Comparison of ENCODE assay signal across 1 cellular context in genomic region chr6:43277643-43278523, GRCh38.
A peak's percentile ranks its signal among the peaks of the same experiment; 100 is the strongest.
TF ChIP-seq lines count a peak whose summit lies in the region.

No MANE protein-coding gene starts in this region.

TF ChIP-seq in HepG2, 621 proteins besides CTCF, POLR2A, EP300 and RAD21 (continued from another document and continues in another):
- TF ChIP-seq, protein P1, sequence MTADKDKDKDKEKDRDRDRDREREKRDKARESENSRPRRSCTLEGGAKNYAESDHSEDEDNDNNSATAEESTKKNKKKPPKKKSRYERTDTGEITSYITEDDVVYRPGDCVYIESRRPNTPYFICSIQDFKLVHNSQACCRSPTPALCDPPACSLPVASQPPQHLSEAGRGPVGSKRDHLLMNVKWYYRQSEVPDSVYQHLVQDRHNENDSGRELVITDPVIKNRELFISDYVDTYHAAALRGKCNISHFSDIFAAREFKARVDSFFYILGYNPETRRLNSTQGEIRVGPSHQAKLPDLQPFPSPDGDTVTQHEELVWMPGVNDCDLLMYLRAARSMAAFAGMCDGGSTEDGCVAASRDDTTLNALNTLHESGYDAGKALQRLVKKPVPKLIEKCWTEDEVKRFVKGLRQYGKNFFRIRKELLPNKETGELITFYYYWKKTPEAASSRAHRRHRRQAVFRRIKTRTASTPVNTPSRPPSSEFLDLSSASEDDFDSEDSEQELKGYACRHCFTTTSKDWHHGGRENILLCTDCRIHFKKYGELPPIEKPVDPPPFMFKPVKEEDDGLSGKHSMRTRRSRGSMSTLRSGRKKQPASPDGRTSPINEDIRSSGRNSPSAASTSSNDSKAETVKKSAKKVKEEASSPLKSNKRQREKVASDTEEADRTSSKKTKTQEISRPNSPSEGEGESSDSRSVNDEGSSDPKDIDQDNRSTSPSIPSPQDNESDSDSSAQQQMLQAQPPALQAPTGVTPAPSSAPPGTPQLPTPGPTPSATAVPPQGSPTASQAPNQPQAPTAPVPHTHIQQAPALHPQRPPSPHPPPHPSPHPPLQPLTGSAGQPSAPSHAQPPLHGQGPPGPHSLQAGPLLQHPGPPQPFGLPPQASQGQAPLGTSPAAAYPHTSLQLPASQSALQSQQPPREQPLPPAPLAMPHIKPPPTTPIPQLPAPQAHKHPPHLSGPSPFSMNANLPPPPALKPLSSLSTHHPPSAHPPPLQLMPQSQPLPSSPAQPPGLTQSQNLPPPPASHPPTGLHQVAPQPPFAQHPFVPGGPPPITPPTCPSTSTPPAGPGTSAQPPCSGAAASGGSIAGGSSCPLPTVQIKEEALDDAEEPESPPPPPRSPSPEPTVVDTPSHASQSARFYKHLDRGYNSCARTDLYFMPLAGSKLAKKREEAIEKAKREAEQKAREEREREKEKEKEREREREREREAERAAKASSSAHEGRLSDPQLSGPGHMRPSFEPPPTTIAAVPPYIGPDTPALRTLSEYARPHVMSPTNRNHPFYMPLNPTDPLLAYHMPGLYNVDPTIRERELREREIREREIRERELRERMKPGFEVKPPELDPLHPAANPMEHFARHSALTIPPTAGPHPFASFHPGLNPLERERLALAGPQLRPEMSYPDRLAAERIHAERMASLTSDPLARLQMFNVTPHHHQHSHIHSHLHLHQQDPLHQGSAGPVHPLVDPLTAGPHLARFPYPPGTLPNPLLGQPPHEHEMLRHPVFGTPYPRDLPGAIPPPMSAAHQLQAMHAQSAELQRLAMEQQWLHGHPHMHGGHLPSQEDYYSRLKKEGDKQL (CRISPR knock-in tag; IDR thresholded peaks at IDR 0.05; ENCODE audit: low read depth), result 0 out of 2 replicates have a peak, but pooled peaks have one; percentile 35
- peak; percentile 62 for TF ChIP-seq ZFP36L1 (CRISPR knock-in tag; IDR thresholded peaks at IDR 0.05)
- TF ChIP-seq ZNF263 (CRISPR knock-in tag; IDR thresholded peaks at IDR 0.05), result peak; percentile 66
- TF ChIP-seq, protein P2, sequence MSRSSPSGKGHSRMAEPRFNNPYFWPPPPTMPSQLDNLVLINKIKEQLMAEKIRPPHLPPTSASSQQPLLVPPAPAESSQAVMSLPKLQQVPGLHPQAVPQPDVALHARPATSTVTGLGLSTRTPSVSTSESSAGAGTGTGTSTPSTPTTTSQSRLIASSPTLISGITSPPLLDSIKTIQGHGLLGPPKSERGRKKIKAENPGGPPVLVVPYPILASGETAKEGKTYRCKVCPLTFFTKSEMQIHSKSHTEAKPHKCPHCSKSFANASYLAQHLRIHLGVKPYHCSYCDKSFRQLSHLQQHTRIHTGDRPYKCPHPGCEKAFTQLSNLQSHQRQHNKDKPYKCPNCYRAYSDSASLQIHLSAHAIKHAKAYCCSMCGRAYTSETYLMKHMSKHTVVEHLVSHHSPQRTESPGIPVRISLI (CRISPR knock-in tag; IDR thresholded peaks at IDR 0.05; ENCODE audit: borderline replicate concordance), result 0 out of 2 replicates have a peak, but pooled peaks have one; percentile 28
- 0 out of 2 replicates have a peak, but pooled peaks have one; percentile 59 for TF ChIP-seq ZNF776 (CRISPR knock-in tag; IDR thresholded peaks at IDR 0.05)
- TF ChIP-seq ZFP1 (CRISPR knock-in tag; IDR thresholded peaks at IDR 0.05), result no peak
- TF ChIP-seq FOXA3 (CRISPR knock-in tag; IDR thresholded peaks at IDR 0.05), result peak; percentile 75
- no peak; the same call in 1 of the 2 replicates for TF ChIP-seq ZNF614 (CRISPR knock-in tag; IDR thresholded peaks at IDR 0.05; ENCODE audit: borderline replicate concordance)
- peak; percentile 55; the same call in 1 of the 2 replicates for TF ChIP-seq RARA (CRISPR knock-in tag; IDR thresholded peaks at IDR 0.05)
- no peak for TF ChIP-seq BHLHE40 (IDR thresholded peaks at IDR 0.05; ENCODE audit: low read length)
- TF ChIP-seq ZNF569 (CRISPR knock-in tag; IDR thresholded peaks at IDR 0.05; ENCODE audit: borderline replicate concordance), result no peak
- TF ChIP-seq ETS1 (CRISPR knock-in tag; IDR thresholded peaks at IDR 0.05), result no peak
- no peak for TF ChIP-seq SNRNP70 (IDR thresholded peaks at IDR 0.05; ENCODE audit: low read depth, low read length)
- peak; percentile 33 for TF ChIP-seq XRCC5 (optimal IDR thresholded peaks at IDR 0.05; ENCODE audit: low read length)
- no peak for TF ChIP-seq ZNF552 (CRISPR knock-in tag; IDR thresholded peaks at IDR 0.05; ENCODE audit: borderline replicate concordance)
- peak; percentile 69 for TF ChIP-seq ARID5B (CRISPR knock-in tag; IDR thresholded peaks at IDR 0.05)
- peak; percentile 29 for TF ChIP-seq ARNTL (CRISPR knock-in tag; IDR thresholded peaks at IDR 0.05)
- TF ChIP-seq ZBED4 (CRISPR knock-in tag; IDR thresholded peaks at IDR 0.05; ENCODE audit: borderline replicate concordance), result no peak
- TF ChIP-seq ZFP91 (CRISPR knock-in tag; IDR thresholded peaks at IDR 0.05; ENCODE audit: borderline replicate concordance), result peak; percentile 62
- TF ChIP-seq KDM5B (CRISPR knock-in tag; IDR thresholded peaks at IDR 0.05; ENCODE audit: borderline replicate concordance), result peak; percentile 52; the same call in 1 of the 2 replicates
- TF ChIP-seq REPIN1 (CRISPR knock-in tag; IDR thresholded peaks at IDR 0.05; ENCODE audit: borderline replicate concordance, low read depth), result peak; percentile 49; the same call in 1 of the 2 replicates
- peak; percentile 56; the same call in 1 of the 2 replicates for TF ChIP-seq RBFOX2 (IDR thresholded peaks at IDR 0.05; ENCODE audit: low read depth, low read length)
- no peak for TF ChIP-seq ZNF883 (CRISPR knock-in tag; IDR thresholded peaks at IDR 0.05; ENCODE audit: not compliant biosample characterization)
- no peak; the same call in 1 of the 2 replicates for TF ChIP-seq ZNF441 (CRISPR knock-in tag; IDR thresholded peaks at IDR 0.05; ENCODE audit: borderline replicate concordance)
- TF ChIP-seq MIER3 (CRISPR knock-in tag; IDR thresholded peaks at IDR 0.05; ENCODE audit: borderline replicate concordance), result peak; percentile 51; the same call in 1 of the 2 replicates
- TF ChIP-seq HMGA1 (CRISPR knock-in tag; conservative IDR thresholded peaks at IDR 0.05), result no peak
- TF ChIP-seq THRA (CRISPR knock-in tag; IDR thresholded peaks at IDR 0.05; ENCODE audit: borderline replicate concordance), result peak; percentile 64; the same call in 1 of the 2 replicates
- TF ChIP-seq, protein P3, sequence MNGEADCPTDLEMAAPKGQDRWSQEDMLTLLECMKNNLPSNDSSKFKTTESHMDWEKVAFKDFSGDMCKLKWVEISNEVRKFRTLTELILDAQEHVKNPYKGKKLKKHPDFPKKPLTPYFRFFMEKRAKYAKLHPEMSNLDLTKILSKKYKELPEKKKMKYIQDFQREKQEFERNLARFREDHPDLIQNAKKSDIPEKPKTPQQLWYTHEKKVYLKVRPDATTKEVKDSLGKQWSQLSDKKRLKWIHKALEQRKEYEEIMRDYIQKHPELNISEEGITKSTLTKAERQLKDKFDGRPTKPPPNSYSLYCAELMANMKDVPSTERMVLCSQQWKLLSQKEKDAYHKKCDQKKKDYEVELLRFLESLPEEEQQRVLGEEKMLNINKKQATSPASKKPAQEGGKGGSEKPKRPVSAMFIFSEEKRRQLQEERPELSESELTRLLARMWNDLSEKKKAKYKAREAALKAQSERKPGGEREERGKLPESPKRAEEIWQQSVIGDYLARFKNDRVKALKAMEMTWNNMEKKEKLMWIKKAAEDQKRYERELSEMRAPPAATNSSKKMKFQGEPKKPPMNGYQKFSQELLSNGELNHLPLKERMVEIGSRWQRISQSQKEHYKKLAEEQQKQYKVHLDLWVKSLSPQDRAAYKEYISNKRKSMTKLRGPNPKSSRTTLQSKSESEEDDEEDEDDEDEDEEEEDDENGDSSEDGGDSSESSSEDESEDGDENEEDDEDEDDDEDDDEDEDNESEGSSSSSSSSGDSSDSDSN (CRISPR knock-in tag; IDR thresholded peaks at IDR 0.05), result no peak; the same call in none of the 2 replicates
- TF ChIP-seq, protein P4, sequence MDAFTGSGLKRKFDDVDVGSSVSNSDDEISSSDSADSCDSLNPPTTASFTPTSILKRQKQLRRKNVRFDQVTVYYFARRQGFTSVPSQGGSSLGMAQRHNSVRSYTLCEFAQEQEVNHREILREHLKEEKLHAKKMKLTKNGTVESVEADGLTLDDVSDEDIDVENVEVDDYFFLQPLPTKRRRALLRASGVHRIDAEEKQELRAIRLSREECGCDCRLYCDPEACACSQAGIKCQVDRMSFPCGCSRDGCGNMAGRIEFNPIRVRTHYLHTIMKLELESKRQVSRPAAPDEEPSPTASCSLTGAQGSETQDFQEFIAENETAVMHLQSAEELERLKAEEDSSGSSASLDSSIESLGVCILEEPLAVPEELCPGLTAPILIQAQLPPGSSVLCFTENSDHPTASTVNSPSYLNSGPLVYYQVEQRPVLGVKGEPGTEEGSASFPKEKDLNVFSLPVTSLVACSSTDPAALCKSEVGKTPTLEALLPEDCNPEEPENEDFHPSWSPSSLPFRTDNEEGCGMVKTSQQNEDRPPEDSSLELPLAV (CRISPR knock-in tag; conservative IDR thresholded peaks at IDR 0.05; ENCODE audit: low read depth), result no peak
- no peak for TF ChIP-seq REXO4 (CRISPR knock-in tag; IDR thresholded peaks at IDR 0.05; ENCODE audit: borderline replicate concordance)
- peak; percentile 42; the same call in 1 of the 2 replicates for TF ChIP-seq ETV5 (CRISPR knock-in tag; IDR thresholded peaks at IDR 0.05; ENCODE audit: borderline replicate concordance)
- no peak for TF ChIP-seq NR2F2 (IDR thresholded peaks at IDR 0.05; ENCODE audit: borderline replicate concordance, low read depth)
